ENCODE assay signal across 17 cellular contexts in the genomic region with DNA sequence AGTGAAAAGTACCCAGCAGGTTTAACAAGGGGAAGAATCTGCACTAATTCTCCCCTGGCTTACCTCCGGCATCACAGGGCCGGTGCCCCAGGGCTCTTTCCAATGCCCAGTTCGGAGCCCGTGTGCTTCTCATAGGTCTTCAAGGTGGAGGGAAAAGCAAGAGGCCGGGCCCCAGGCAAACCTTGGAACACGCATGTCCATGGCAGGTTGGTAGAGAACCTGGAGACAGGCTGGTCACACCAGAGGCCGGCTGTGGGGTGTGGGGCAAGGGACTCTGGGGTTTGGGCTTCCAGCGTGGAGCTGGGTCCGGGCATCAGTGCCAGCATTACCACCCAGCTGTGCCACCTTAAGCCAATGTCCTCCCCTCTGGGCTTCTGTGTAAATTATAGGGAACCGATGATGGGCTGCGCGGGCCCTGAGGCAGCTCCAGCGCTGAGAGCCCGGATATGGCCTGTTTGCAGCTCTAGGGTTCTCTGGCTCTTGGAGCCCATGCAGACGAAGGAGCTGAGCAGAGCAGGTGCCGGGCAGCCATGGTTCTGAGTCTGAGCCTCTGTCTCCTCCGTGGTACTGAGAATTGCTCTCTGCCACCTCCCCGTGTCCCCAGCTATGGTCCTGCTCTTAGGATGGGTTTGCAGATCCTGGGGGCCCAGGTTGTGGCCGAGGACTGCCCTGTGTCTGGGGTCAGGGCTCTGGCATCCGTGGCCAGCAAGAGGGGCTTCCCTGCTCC.
"Had no signal": no experiment of that assay in that cellular context is flagged by ENCODE, and none has a peak within 500 bp of the region (broad histone marks: within the 10 kb centered on the region; RNA-seq: fewer than 3 reads in every experiment).

No MANE protein-coding gene starts in this region.

- H3K9me3 ChIP-seq: adrenal gland, neutrophil, uterus had no signal

- ATAC-seq: left lobe of liver; naive thymus-derived CD8-positive, alpha-beta T cell had no signal

- H3K27ac ChIP-seq: adrenal gland, esophagus squamous epithelium, neutrophil, SK-N-MC, tibial nerve, uterus had no signal

- H3K4me1 ChIP-seq: adrenal gland, uterus had no signal

- DNase-seq: activated CD4-positive, alpha-beta memory T cell treated with anti-CD3 and anti-CD28 coated beads for 36 hours; activated CD4-positive, alpha-beta T cell treated with anti-CD3 and anti-CD28 coated beads for 4 hours; activated naive CD4-positive, alpha-beta T cell treated with anti-CD3 and anti-CD28 coated beads for 36 hours; activated T-cell treated with anti-CD3 and anti-CD28 coated beads, Interleukin-2, amount 50 U/mL, for 24 hours; adrenal gland; dermis blood vessel endothelial cell; effector memory CD4-positive, alpha-beta T cell; esophagus squamous epithelium; hippocampal formation; islet precursor cell; mesenchymal stem cell; uterus had no signal

- H3K36me3 ChIP-seq: adrenal gland, esophagus squamous epithelium, neutrophil, tibial nerve, uterus had no signal

- H3K27me3 ChIP-seq: tibial nerve, uterus had no signal

- H3K4me3 ChIP-seq: adrenal gland, esophagus squamous epithelium, SK-N-MC, tibial nerve, uterus had no signal
